ENCODE assay signal across 1 cellular context in the genomic region with DNA sequence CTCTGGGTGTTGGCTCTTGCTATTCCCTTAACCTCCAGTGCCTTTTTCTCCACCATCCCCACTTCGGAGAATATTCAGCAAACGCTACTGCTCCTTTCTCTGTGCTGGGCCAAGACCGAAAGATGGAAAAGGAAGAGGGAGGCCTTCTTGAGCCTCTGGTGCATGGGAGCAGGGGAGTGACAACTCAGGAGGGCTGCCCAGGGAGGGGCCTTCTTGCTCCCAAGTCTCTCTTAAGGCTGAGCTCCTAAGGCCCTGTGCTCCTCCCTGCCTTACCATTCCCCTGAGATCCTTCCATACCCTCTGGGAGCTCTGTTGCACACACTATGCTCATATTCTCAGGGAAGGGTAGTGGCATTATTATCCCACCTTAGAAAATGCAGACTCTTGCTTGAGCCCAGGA.
TF ChIP-seq lines count a peak whose summit lies in the region.

No MANE protein-coding gene starts in this region.

TF ChIP-seq in IMR-90, 13 proteins besides CTCF, POLR2A, EP300 and RAD21 (continued from another document):
- TF ChIP-seq, protein P1, sequence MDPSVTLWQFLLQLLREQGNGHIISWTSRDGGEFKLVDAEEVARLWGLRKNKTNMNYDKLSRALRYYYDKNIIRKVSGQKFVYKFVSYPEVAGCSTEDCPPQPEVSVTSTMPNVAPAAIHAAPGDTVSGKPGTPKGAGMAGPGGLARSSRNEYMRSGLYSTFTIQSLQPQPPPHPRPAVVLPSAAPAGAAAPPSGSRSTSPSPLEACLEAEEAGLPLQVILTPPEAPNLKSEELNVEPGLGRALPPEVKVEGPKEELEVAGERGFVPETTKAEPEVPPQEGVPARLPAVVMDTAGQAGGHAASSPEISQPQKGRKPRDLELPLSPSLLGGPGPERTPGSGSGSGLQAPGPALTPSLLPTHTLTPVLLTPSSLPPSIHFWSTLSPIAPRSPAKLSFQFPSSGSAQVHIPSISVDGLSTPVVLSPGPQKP (IDR thresholded peaks at IDR 0.05; ENCODE audit: borderline replicate concordance, low read depth, low read length) = no peak
- no peak for TF ChIP-seq SMC3 (IDR thresholded peaks at IDR 0.05; ENCODE audit: low read depth, low read length)
- no peak for TF ChIP-seq NFE2L2 (IDR thresholded peaks at IDR 0.05; ENCODE audit: low read depth, low read length)
- TF ChIP-seq MXI1 (IDR thresholded peaks at IDR 0.05; ENCODE audit: borderline replicate concordance, low read depth, low read length) = no peak
- TF ChIP-seq RCOR1 (IDR thresholded peaks at IDR 0.05; ENCODE audit: insufficient replicate concordance, low read length) = no peak
- TF ChIP-seq BHLHE40 (IDR thresholded peaks at IDR 0.05; ENCODE audit: low read depth, low read length) = no peak
